7 cellular contexts compared by ENCODE assay signal in the genomic region with DNA sequence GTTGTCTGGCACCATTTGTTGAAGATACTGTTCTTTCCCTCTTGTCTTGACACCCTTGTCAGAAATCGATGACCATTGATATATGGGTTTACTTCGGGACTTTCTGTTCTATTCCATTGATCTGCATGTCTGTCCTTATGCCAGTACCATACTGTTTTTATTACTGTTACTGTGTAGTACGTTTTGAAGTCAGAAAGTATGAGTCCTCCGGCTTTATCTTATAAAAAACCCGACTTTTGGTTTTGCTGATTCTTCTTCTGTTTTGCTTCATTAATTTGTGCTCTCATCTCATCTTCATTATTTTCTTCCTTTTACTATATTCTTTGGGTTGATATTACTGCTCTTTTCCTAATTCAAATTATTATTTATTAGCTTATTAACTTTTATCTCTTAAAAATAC.
"Had no signal": no experiment of that assay in that cellular context is flagged by ENCODE, and none has a peak within 500 bp of the region (broad histone marks: within the 10 kb centered on the region; RNA-seq: fewer than 3 reads in every experiment).

No MANE protein-coding gene starts in this region.

- ATAC-seq: HepG2, K562 had no signal

- H3K4me3 Mint-ChIP-seq: IgD-negative memory B cell had no signal

- FAIRE-seq: HepG2, HTR-8/SVneo, K562 had no signal

- H3K27me3 Mint-ChIP-seq: IgD-negative memory B cell had no signal

- DNase-seq: IMR-90, KBM-7, KG1 had no signal

- H3K9me3 Mint-ChIP-seq: IgD-negative memory B cell had no signal
